ENCODE assay signal across 8 cellular contexts in genomic region chrX:11759172-11759460, GRCh38. TPM values are rescaled to one million over a fixed set of nuclear protein-coding genes. Genes with fewer than 3 reads are reported as not detected.
DNase-seq lines count a peak whose midpoint lies in the region; ATAC-seq, FAIRE-seq and TF ChIP-seq lines count a peak whose summit lies in the region.

No MANE protein-coding gene starts in this region.

- no peak for DNase-seq in CD4-positive, alpha-beta memory T cell
- DNase-seq in OCI-LY7 (ENCODE audit: low spot score) (no peak), endothelial cell of umbilical vein (ENCODE audit: low read depth, low spot score) (no peak), osteocyte (ENCODE audit: extremely low spot score, unreplicated experiment) (no peak), NCI-H2171 treated with DMSO at 0.1 percent for 48 hours (lab: John Stamatoyannopoulos, UW) (no peak), G401 (ENCODE audit: low spot score) (no peak), sciatic nerve (ENCODE audit: low spot score) (no peak), left colon (no peak)

- H3K36me3 ChIP-seq in CD4-positive, alpha-beta memory T cell (ENCODE audit: insufficient read depth, low read length), result peaks cover 17% of the 10 kb centered on the region
- peaks cover 31% of the 10 kb centered on the region for H3K36me3 ChIP-seq in OCI-LY7 (ENCODE audit: insufficient read depth, low read length)
- peaks cover 3% of the 10 kb centered on the region in 2 experiments for H3K36me3 ChIP-seq in endothelial cell of umbilical vein (ENCODE audit: control insufficient read depth in 2 of 2, extremely low read depth in 1 of 2, insufficient read depth in 2 of 2, low read length in 2 of 2)

- H3K9ac ChIP-seq in endothelial cell of umbilical vein (replicated peaks; ENCODE audit: extremely low read depth, insufficient read depth, low read length), result peak overlapping the region; percentile 82

- H3K9me2 ChIP-seq in OCI-LY7 (ENCODE audit: insufficient read depth, low read length), result no peaks in the 10 kb centered on the region

- H3K9me3 Mint-ChIP-seq in CD4-positive, alpha-beta memory T cell, result peaks cover 0 to 2% (median 0%) of the 10 kb centered on the region in 8 donors
- no peaks in the 10 kb centered on the region for H3K9me3 Mint-ChIP-seq in osteocyte (ENCODE audit: unreplicated experiment)

- TF ChIP-seq CTCF in OCI-LY7 (conservative IDR thresholded peaks at IDR 0.05; ENCODE audit: low read length) (no peak), endothelial cell of umbilical vein (IDR thresholded peaks at IDR 0.05; ENCODE audit: extremely low read depth in 1 of 2, insufficient read depth in 1 of 2, low read depth in 1 of 2, low read length in 2 of 2) (no peak), osteocyte (IDR thresholded peaks at IDR 0.05) (no peak)

- peaks cover 23% of the 10 kb centered on the region; the same call in 1 of the 2 replicates for H3K79me2 ChIP-seq in OCI-LY7 (ENCODE audit: insufficient read depth, low read depth, low read length)
- peaks cover 8% of the 10 kb centered on the region for H3K79me2 ChIP-seq in endothelial cell of umbilical vein (ENCODE audit: control insufficient read depth, insufficient read depth, low read length)

- H3K4me1 Mint-ChIP-seq in CD4-positive, alpha-beta memory T cell, result peaks cover 19 to 51% (median 34%) of the 10 kb centered on the region in 4 donors
- H3K4me1 Mint-ChIP-seq in osteocyte (ENCODE audit: unreplicated experiment), result peaks cover 5% of the 10 kb centered on the region

- POLR2A ChIA-PET in CD4-positive, alpha-beta memory T cell (lab: Charles Lee; ENCODE audit: partially characterized antibody), result interaction anchor here (1.0 to 4.0 kb wide), 2 partner anchors 9 to 28 kb away, joined by 4 to 40 read pairs; no protein-coding TSS in a partner anchor
- POLR2A ChIA-PET in OCI-LY7 (lab: Charles Lee), result interaction anchor here (0.7 to 2.2 kb wide), 4 partner anchors 9 to 199 kb away, joined by 3 to 5 read pairs (median 3); no protein-coding TSS in a partner anchor
- POLR2A ChIA-PET in endothelial cell of umbilical vein (lab: Charles Lee), result interaction anchor here (0.7 kb wide), 1 partner anchor 753 kb away, joined by 4 read pairs; no protein-coding TSS in a partner anchor

- H3K4me3 Mint-ChIP-seq in CD4-positive, alpha-beta memory T cell, result peak overlapping the region; percentile 88 to 98 (median 94)
- peak overlapping the region; percentile 93 for H3K4me3 Mint-ChIP-seq in osteocyte (ENCODE audit: unreplicated experiment)

- CTCF ChIA-PET in CD4-positive, alpha-beta memory T cell (lab: Charles Lee; ENCODE audit: partially characterized antibody), result interaction anchor here (1.0 to 3.8 kb wide), 3 partner anchors 9 to 28 kb away, joined by 3 to 31 read pairs (median 4); no protein-coding TSS in a partner anchor
- CTCF ChIA-PET in OCI-LY7 (lab: Charles Lee; ENCODE audit: unreplicated experiment), result no interaction called here
- CTCF ChIA-PET in endothelial cell of umbilical vein (lab: Charles Lee), result interaction anchor here (0.9 to 2.7 kb wide), 4 partner anchors 8 to 322 kb away, joined by 3 to 11 read pairs (median 4); no protein-coding TSS in a partner anchor

- no peak for ATAC-seq in sciatic nerve
- no peak for ATAC-seq in left colon

- no peaks in the 10 kb centered on the region for H3K9me1 ChIP-seq in endothelial cell of umbilical vein (replicated peaks; ENCODE audit: control insufficient read depth, extremely low read depth, insufficient read depth, low read length)

- no peaks in the 10 kb centered on the region for H3K27me3 Mint-ChIP-seq in CD4-positive, alpha-beta memory T cell
- no peaks in the 10 kb centered on the region for H3K27me3 Mint-ChIP-seq in osteocyte (ENCODE audit: unreplicated experiment)

- H4K20me1 ChIP-seq in OCI-LY7 (ENCODE audit: insufficient read depth, low read length) (no peaks in the 10 kb centered on the region), endothelial cell of umbilical vein (replicated peaks; ENCODE audit: control insufficient read depth, extremely low read depth, insufficient read depth, low read length) (no peaks in the 10 kb centered on the region)

- peak overlapping the region; percentile 91 to 99 (median 95) for H3K27ac Mint-ChIP-seq in CD4-positive, alpha-beta memory T cell
- H3K27ac Mint-ChIP-seq in osteocyte (ENCODE audit: unreplicated experiment), result peak overlapping the region; percentile 87

- H3K27me3 ChIP-seq in CD4-positive, alpha-beta memory T cell (ENCODE audit: insufficient read depth, low read length), result no peaks in the 10 kb centered on the region
- H3K27me3 ChIP-seq in endothelial cell of umbilical vein (ENCODE audit: control insufficient read depth in 2 of 2, insufficient read depth in 2 of 2, low read length in 2 of 2), result peaks cover 0 to 3% of the 10 kb centered on the region in 2 experiments

- in situ Hi-C loops in G401 (cut with HindIII; ENCODE audit: low sequenced_read_pairs), result no loop called here

- TF ChIP-seq POLR2A in endothelial cell of umbilical vein (IDR thresholded peaks at IDR 0.05; ENCODE audit: low read depth, low read length), result no peak

- H3K9me3 ChIP-seq in CD4-positive, alpha-beta memory T cell (ENCODE audit: control insufficient read depth in 1 of 2, low read length in 2 of 2), result no peaks in the 10 kb centered on the region
- no peaks in the 10 kb centered on the region for H3K9me3 ChIP-seq in OCI-LY7 (ENCODE audit: low read length)
- H3K9me3 ChIP-seq in endothelial cell of umbilical vein (replicated peaks; ENCODE audit: control insufficient read depth, insufficient read depth, low read length), result no peaks in the 10 kb centered on the region

- BruUV-seq in OCI-LY7 (replicated peaks; lab: Mats Ljungman, UMichigan) (no TSS peak), endothelial cell of umbilical vein (replicated peaks; lab: Mats Ljungman, UMichigan) (no TSS peak)

- H3K36me3 Mint-ChIP-seq in CD4-positive, alpha-beta memory T cell, result peaks cover 32 to 43% of the 10 kb centered on the region in 2 donors
- peaks cover 6% of the 10 kb centered on the region for H3K36me3 Mint-ChIP-seq in osteocyte (ENCODE audit: unreplicated experiment)

- peak overlapping the region; percentile 56 to 58 for H3K4me3 ChIP-seq in CD4-positive, alpha-beta memory T cell (ENCODE audit: low read length in 2 of 2)
- H3K4me3 ChIP-seq in OCI-LY7 (ENCODE audit: low read depth, low read length, poor library complexity, severe bottlenecking), result peak overlapping the region; percentile 95
- H3K4me3 ChIP-seq in endothelial cell of umbilical vein (replicated peaks in 1 of 3; ENCODE audit: insufficient read depth in 1 of 3, low read depth in 1 of 3, low read length in 3 of 3), result peak overlapping the region; percentile 34 to 90 (median 90)

- no peak for FAIRE-seq in endothelial cell of umbilical vein (lab: Jason Lieb, UNC)

- dilution Hi-C loops in endothelial cell of umbilical vein (cut with MboI; ENCODE audit: extremely low pct_ligation_motif_present, low sequenced_read_pairs), result no loop called here

- H3K4me2 ChIP-seq in OCI-LY7 (ENCODE audit: low read length), result peak overlapping the region; percentile 98
- H3K4me2 ChIP-seq in endothelial cell of umbilical vein (ENCODE audit: insufficient read depth, low read length), result peak overlapping the region; percentile 73

- H2AFZ ChIP-seq in OCI-LY7 (ENCODE audit: low read length) (peak overlapping the region; percentile 61; the same call in 1 of the 2 replicates), endothelial cell of umbilical vein (ENCODE audit: low read depth, low read length) (no peak overlapping the region)

- H3K27ac ChIP-seq in CD4-positive, alpha-beta memory T cell (ENCODE audit: low read depth, low read length), result peak overlapping the region; percentile 76
- H3K27ac ChIP-seq in OCI-LY7 (ENCODE audit: low read depth, low read length, poor library complexity, severe bottlenecking) (peak overlapping the region; percentile 99), endothelial cell of umbilical vein (ENCODE audit: insufficient read depth, low read depth, low read length) (peak overlapping the region; percentile 79)

- H3K4me1 ChIP-seq in CD4-positive, alpha-beta memory T cell (ENCODE audit: insufficient read depth, low read length), result peaks cover 35% of the 10 kb centered on the region
- H3K4me1 ChIP-seq in OCI-LY7 (ENCODE audit: insufficient read depth, low read length, poor library complexity, severe bottlenecking) (peaks cover 20% of the 10 kb centered on the region), endothelial cell of umbilical vein (ENCODE audit: control insufficient read depth, extremely low read depth, insufficient read depth, low read length) (peaks cover 10% of the 10 kb centered on the region)

- intact Hi-C loops in CD4-positive, alpha-beta memory T cell (cut with micrococcal nuclease), result loop anchor here (2.0 to 10.0 kb wide), 4 partner anchors 648 to 1894 kb away; partner anchors contain the start of genes HCCS and TCEANC
- intact Hi-C loops in OCI-LY7 (cut with micrococcal nuclease; ENCODE audit: unreplicated experiment) (loop anchor here (5.0 kb wide), 1 partner anchor 397 kb away; no protein-coding TSS in a partner anchor), endothelial cell of umbilical vein (cut with micrococcal nuclease) (loop anchor here (1.0 to 5.0 kb wide), 3 partner anchors 11 to 648 kb away; partner anchors contain the start of gene HCCS), sciatic nerve (cut with DNase I) (no loop called here), left colon (cut with DNase I, micrococcal nuclease) (no loop called here)

TF ChIP-seq in endothelial cell of umbilical vein, 7 proteins besides CTCF, POLR2A, EP300 and RAD21 (continues in another document):
- TF ChIP-seq GATA2 (IDR thresholded peaks at IDR 0.05; ENCODE audit: insufficient read depth, insufficient read length, low read depth, low read length) (no peak), FOS (IDR thresholded peaks at IDR 0.05; ENCODE audit: borderline replicate concordance, insufficient read depth, low read length) (no peak), EZH2 (IDR thresholded peaks at IDR 0.05; ENCODE audit: borderline replicate concordance, low read depth, low read length, severe bottlenecking) (no peak)

RNA-seq across cellular contexts. Expression of gene MSL3, which starts 1.1 kb away (rescaled TPM):
- total RNA-seq in CD4-positive, alpha-beta memory T cell, result 100 to 1,000 TPM; 129 to 140 TPM
- 10 to 100 TPM; 62.6 to 72.9 TPM for polyA plus RNA-seq in CD4-positive, alpha-beta memory T cell
- 29.4 and 40.7 TPM in 2 replicates for total RNA-seq in OCI-LY7 (2014; rRNA removed; shearing (Covaris generic))
- total RNA-seq in OCI-LY7 (2022) (42.5 and 47.7 TPM in 2 replicates), endothelial cell of umbilical vein (52.6 and 54.2 TPM in 2 replicates), osteocyte (25.5 and 27.8 TPM in 2 replicates), sciatic nerve (31.1 TPM), left colon (10 to 100 TPM; 14.9 to 16.6 TPM)
- polyA plus RNA-seq in endothelial cell of umbilical vein, result 49.6 and 58.7 TPM in 2 replicates
- 37.8 and 38.8 TPM in 2 replicates for polyA plus RNA-seq in endothelial cell of umbilical vein (2011; cell fraction: cytosol; rRNA removed)
- polyA plus RNA-seq in endothelial cell of umbilical vein (2011; cell fraction: nucleus; rRNA removed), result 198 and 242 TPM in 2 replicates
- polyA plus RNA-seq in endothelial cell of umbilical vein (2012), result 56.6 and 67.1 TPM in 2 replicates
- polyA minus RNA-seq in endothelial cell of umbilical vein, result 59.1 and 69.8 TPM in 2 replicates
- 21.1 TPM for polyA minus RNA-seq in endothelial cell of umbilical vein (2011; cell fraction: cytosol; rRNA and poly(A)+ RNA removed)
- polyA minus RNA-seq in endothelial cell of umbilical vein (2011; cell fraction: nucleus; rRNA and poly(A)+ RNA removed), result 87.1 and 105 TPM in 2 replicates
- total RNA-seq in G401 (2014; rRNA removed; shearing (Covaris generic)), result 23.8 and 27.0 TPM in 2 replicates

Comparison
In these comparisons a context has a peak if more than half of its experiments do, and no peak if none do; other contexts are left out.
1. intact Hi-C loops: an anchor here in CD4-positive, alpha-beta memory T cell (2.0 to 10.0 kb wide), OCI-LY7 (5.0 kb wide) and endothelial cell of umbilical vein (1.0 to 5.0 kb wide); none called in sciatic nerve and left colon.